1 cellular context compared by ENCODE assay signal in genomic region chr13:20174656-20175405, GRCh38.
A peak's percentile ranks its signal among the peaks of the same experiment; 100 is the strongest.
TF ChIP-seq lines count a peak whose summit lies in the region.

No MANE protein-coding gene starts in this region.

TF ChIP-seq in HEK293, 187 proteins besides CTCF, POLR2A, EP300 and RAD21 (continued from another document and continues in another):
- TF ChIP-seq ZBTB49 (tag by site-specific recombination; IDR thresholded peaks at IDR 0.05; ENCODE audit: low read depth) (no peak), ZNF398 (tag by site-specific recombination; IDR thresholded peaks at IDR 0.05) (peak; percentile 45; the same call in 1 of the 2 replicates), MYNN (tag by site-specific recombination; IDR thresholded peaks at IDR 0.05; ENCODE audit: borderline replicate concordance) (no peak), ZNF707 (tag by site-specific recombination; IDR thresholded peaks at IDR 0.05) (no peak), ZNF610 (tag by site-specific recombination; IDR thresholded peaks at IDR 0.05; ENCODE audit: borderline replicate concordance) (no peak), OSR2 (tag by site-specific recombination; IDR thresholded peaks at IDR 0.05) (peak; percentile 31; the same call in 1 of the 2 replicates), WT1 (tag by site-specific recombination; IDR thresholded peaks at IDR 0.05) (peak; percentile 76), YY1 (tag by site-specific recombination; IDR thresholded peaks at IDR 0.05) (no peak), ZSCAN5A (tag by site-specific recombination; IDR thresholded peaks at IDR 0.05) (no peak), ZNF76 (tag by site-specific recombination; IDR thresholded peaks at IDR 0.05; ENCODE audit: borderline replicate concordance, low read depth) (no peak), KLF9 (tag by site-specific recombination; IDR thresholded peaks at IDR 0.05; ENCODE audit: low read depth) (peak; percentile 68; the same call in 1 of the 2 replicates), ZNF18 (tag by site-specific recombination; IDR thresholded peaks at IDR 0.05) (no peak), ZNF324 (tag by site-specific recombination; IDR thresholded peaks at IDR 0.05) (peak; percentile 63; the same call in 1 of the 2 replicates), ZNF175 (tag by site-specific recombination; IDR thresholded peaks at IDR 0.05) (no peak), ZNF510 (tag by site-specific recombination; IDR thresholded peaks at IDR 0.05; ENCODE audit: insufficient replicate concordance) (no peak), ZNF677 (tag by site-specific recombination; IDR thresholded peaks at IDR 0.05) (no peak), ZNF518A (tag by site-specific recombination; conservative IDR thresholded peaks at IDR 0.05; ENCODE audit: low read depth) (no peak), SP3 (tag by site-specific recombination; IDR thresholded peaks at IDR 0.05) (peak; percentile 42; the same call in 1 of the 2 replicates), ZNF692 (tag by site-specific recombination; IDR thresholded peaks at IDR 0.05) (peak; percentile 96), ZNF626 (tag by site-specific recombination; IDR thresholded peaks at IDR 0.05) (no peak), PRDM10 (tag by site-specific recombination; IDR thresholded peaks at IDR 0.05) (peak; percentile 75), AEBP2 (tag by site-specific recombination; IDR thresholded peaks at IDR 0.05; ENCODE audit: borderline replicate concordance) (no peak), ZNF311 (tag by site-specific recombination; IDR thresholded peaks at IDR 0.05; ENCODE audit: borderline replicate concordance) (no peak), ZIC2 (tag by site-specific recombination; IDR thresholded peaks at IDR 0.05) (peak; percentile 79), KLF10 (tag by site-specific recombination; IDR thresholded peaks at IDR 0.05) (peak; percentile 97), ZBTB44 (tag by site-specific recombination; IDR thresholded peaks at IDR 0.05) (no peak), ZBTB26 (tag by site-specific recombination; optimal IDR thresholded peaks at IDR 0.05) (no peak), ZSCAN4 (tag by site-specific recombination; IDR thresholded peaks at IDR 0.05) (no peak), ZBTB20 (tag by site-specific recombination; IDR thresholded peaks at IDR 0.05) (peak; percentile 97)
